In the genomic region with DNA sequence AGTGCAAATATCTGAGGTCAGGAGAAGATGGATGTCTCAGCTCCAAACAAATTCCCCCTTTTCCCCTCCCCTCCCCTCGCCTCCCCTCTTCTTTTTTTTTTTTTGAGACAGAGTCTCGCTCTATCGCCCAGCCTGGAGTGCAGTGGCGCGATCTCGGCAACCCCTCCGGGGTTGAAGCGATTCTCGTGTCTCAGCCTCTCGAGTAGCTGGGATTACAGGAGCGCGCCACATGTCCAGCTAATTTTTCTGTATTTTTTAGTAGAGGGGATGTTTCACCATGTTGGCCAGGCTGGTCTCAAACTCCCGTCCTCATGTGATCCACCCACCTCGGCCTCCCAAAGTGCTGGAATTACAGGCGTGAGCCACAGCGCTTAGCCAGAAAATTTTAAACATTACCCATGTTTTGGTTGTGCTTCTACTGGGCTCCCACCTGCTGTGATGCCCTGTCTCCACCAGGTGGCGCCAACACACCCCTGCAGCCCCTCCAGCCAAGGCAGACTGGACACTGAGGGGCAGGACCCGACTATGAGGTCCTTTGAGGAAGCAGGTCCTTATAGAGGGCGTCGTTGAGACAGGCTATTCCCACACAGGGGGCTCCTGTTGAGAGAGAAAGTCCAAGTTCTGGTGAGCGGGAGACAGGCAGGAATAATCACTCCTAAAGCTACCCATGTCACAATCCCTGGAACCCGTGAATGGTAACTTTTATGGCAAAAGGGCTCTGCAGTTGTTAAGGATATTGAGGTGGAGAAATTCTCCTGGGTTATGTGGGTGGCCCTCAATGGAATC, we compare ENCODE assay signal across 8 cellular contexts. TPM values are rescaled to one million over a fixed set of nuclear protein-coding genes. Genes with fewer than 3 reads are reported as not detected.
DNase-seq lines count a peak whose midpoint lies in the region; ATAC-seq and TF ChIP-seq lines count a peak whose summit lies in the region.

No MANE protein-coding gene starts in this region.

- peak overlapping the region in 2 of 11 experiments; percentile 33 to 47; a peak in 4 of 22 replicates for H3K27ac ChIP-seq in BLaER1 treated with 17β-estradiol and CSF1 and Interleukin-3, amounts not matched to agents 10 nM and 100 nM
- H3K27ac ChIP-seq in left lung: no peak overlapping the region

- H3K9me3 ChIP-seq in BLaER1 treated with 17β-estradiol and CSF1 and Interleukin-3, amounts not matched to agents 10 nM and 100 nM (replicated peaks in 1 of 11): no peaks in the 10 kb centered on the region
- H3K9me3 ChIP-seq in left lung: no peaks in the 10 kb centered on the region

- H3K9ac ChIP-seq in BLaER1 treated with 17β-estradiol and CSF1 and Interleukin-3, amounts not matched to agents 10 nM and 100 nM: peak overlapping the region; percentile 53 to 79 (median 71); a peak in 21 of 22 replicates

- H3K4me1 ChIP-seq in BLaER1 treated with 17β-estradiol and CSF1 and Interleukin-3, amounts not matched to agents 10 nM and 100 nM: peaks cover 0 to 13% (median 5%) of the 10 kb centered on the region in 10 experiments; a peak in 8 of 20 replicates
- peaks cover 3 to 14% of the 10 kb centered on the region in 2 donors for H3K4me1 ChIP-seq in left lung

- H4K20me1 ChIP-seq in BLaER1 treated with 17β-estradiol and CSF1 and Interleukin-3, amounts not matched to agents 10 nM and 100 nM: no peaks in the 10 kb centered on the region

- peaks cover 2% of the 10 kb centered on the region for H3K27me3 Mint-ChIP-seq in activated CD4-positive, alpha-beta T cell treated with anti-CD3 and anti-CD28 coated beads, Interleukin-2, amount 10 ng/mL, durations not matched to agents 24 days and 14 days

- peaks cover 23% of the 10 kb centered on the region for H3K4me1 Mint-ChIP-seq in activated CD4-positive, alpha-beta T cell treated with anti-CD3 and anti-CD28 coated beads, Interleukin-2, amount 10 ng/mL, durations not matched to agents 24 days and 14 days

- no peaks in the 10 kb centered on the region for H3K9me3 Mint-ChIP-seq in activated CD4-positive, alpha-beta T cell treated with anti-CD3 and anti-CD28 coated beads, Interleukin-2, amount 10 ng/mL, durations not matched to agents 24 days and 14 days

- peak; percentile 89 to 99 for TF ChIP-seq CTCF in left lung (IDR thresholded peaks at IDR 0.05)

- H3K4me3 ChIP-seq in BLaER1 treated with 17β-estradiol and CSF1 and Interleukin-3, amounts not matched to agents 10 nM and 100 nM: peak overlapping the region; percentile 37 to 62 (median 50); a peak in 16 of 20 replicates
- H3K4me3 ChIP-seq in left lung: no peak overlapping the region

- DNase-seq in H4 (ENCODE audit: low spot score): peak; percentile 57
- DNase-seq in NCI-H460 (ENCODE audit: extremely low read depth, low read depth): peak; percentile 47
- DNase-seq in activated CD4-positive, alpha-beta T cell treated with anti-CD3 and anti-CD28 coated beads, Interleukin-2, amount 10 ng/mL, durations not matched to agents 24 days and 14 days: peak; percentile 92
- DNase-seq in dedifferentiated amniotic fluid mesenchymal stem cell (ENCODE audit: extremely low spot score): peak; percentile 42
- peak; percentile 74 to 93 for DNase-seq in left lung
- DNase-seq in stimulated activated CD4-positive, alpha-beta T cell treated with anti-CD3 and anti-CD28 coated beads, TNF-alpha, amount 100 ng/mL, for 24 hours (ENCODE audit: low read depth in 3 of 3): peak; percentile 42 to 68 (median 56)

- H3K4me2 ChIP-seq in BLaER1 treated with 17β-estradiol and CSF1 and Interleukin-3, amounts not matched to agents 10 nM and 100 nM: peak overlapping the region; percentile 68 to 84 (median 80)

- H3K36me3 Mint-ChIP-seq in activated CD4-positive, alpha-beta T cell treated with anti-CD3 and anti-CD28 coated beads, Interleukin-2, amount 10 ng/mL, durations not matched to agents 24 days and 14 days (ENCODE audit: low read depth): no peaks in the 10 kb centered on the region

- no peaks in the 10 kb centered on the region for H3K36me3 ChIP-seq in BLaER1 treated with 17β-estradiol and CSF1 and Interleukin-3, amounts not matched to agents 10 nM and 100 nM
- H3K36me3 ChIP-seq in left lung: no peaks in the 10 kb centered on the region

- H3K27me3 ChIP-seq in BLaER1 treated with 17β-estradiol and CSF1 and Interleukin-3, amounts not matched to agents 10 nM and 100 nM: no peaks in the 10 kb centered on the region
- peaks cover 0 to 7% of the 10 kb centered on the region in 2 donors for H3K27me3 ChIP-seq in left lung

- H3K27ac Mint-ChIP-seq in activated CD4-positive, alpha-beta T cell treated with anti-CD3 and anti-CD28 coated beads, Interleukin-2, amount 10 ng/mL, durations not matched to agents 24 days and 14 days: peak overlapping the region; percentile 60

- peak overlapping the region; percentile 85 for H3K4me3 Mint-ChIP-seq in activated CD4-positive, alpha-beta T cell treated with anti-CD3 and anti-CD28 coated beads, Interleukin-2, amount 10 ng/mL, durations not matched to agents 24 days and 14 days

- intact Hi-C loops in activated CD4-positive, alpha-beta T cell treated with anti-CD3 and anti-CD28 coated beads, Interleukin-2, amount 10 ng/mL, durations not matched to agents 24 days and 14 days (cut with micrococcal nuclease): loop anchor here (1.0 to 2.0 kb wide), 4 partner anchors 86 to 146 kb away; no protein-coding TSS in a partner anchor
- intact Hi-C loops in left lung (cut with DNase I): loop anchor here in 1 of 2 donors (10.0 kb wide), 2 partner anchors 86 to 116 kb away; no protein-coding TSS in a partner anchor

- ATAC-seq in left lung (peak; percentile 98), HG02588 (IDR thresholded peaks at IDR 0.05; ENCODE audit: unreplicated experiment) (no peak)

RNA-seq across cellular contexts. Expression of a gene that starts 6.3 kb away (rescaled TPM):
- total RNA-seq in H4 (2014; rRNA removed; shearing (Covaris generic)): not detected in 2 replicates
- total RNA-seq in NCI-H460 (2014; rRNA removed; shearing (Covaris generic)): not detected in 2 replicates
- polyA plus RNA-seq in NCI-H460 (2014; cell fraction: nucleus; rRNA removed): not detected in 2 replicates
- total RNA-seq in activated CD4-positive, alpha-beta T cell treated with anti-CD3 and anti-CD28 coated beads, Interleukin-2, amount 10 ng/mL, durations not matched to agents 24 days and 14 days: not detected in 2 replicates
- not detected for total RNA-seq in left lung

RNA-seq across cellular contexts. Expression of a gene that starts 9.6 kb away (rescaled TPM):
- total RNA-seq in H4 (2014; rRNA removed; shearing (Covaris generic)): 36.7 and 52.1 TPM in 2 replicates
- 27.5 and 30.9 TPM in 2 replicates for total RNA-seq in NCI-H460 (2014; rRNA removed; shearing (Covaris generic))
- 49.3 and 62.5 TPM in 2 replicates for polyA plus RNA-seq in NCI-H460 (2014; cell fraction: nucleus; rRNA removed)
- total RNA-seq in activated CD4-positive, alpha-beta T cell treated with anti-CD3 and anti-CD28 coated beads, Interleukin-2, amount 10 ng/mL, durations not matched to agents 24 days and 14 days: 52.6 and 58.7 TPM in 2 replicates
- total RNA-seq in left lung: 10 to 100 TPM; 58.3 to 58.5 TPM

RNA-seq across cellular contexts. Expression of a gene that starts 22.1 kb away (rescaled TPM):
- not detected in 2 replicates for total RNA-seq in H4 (2014; rRNA removed; shearing (Covaris generic))
- not detected in 2 replicates for total RNA-seq in NCI-H460 (2014; rRNA removed; shearing (Covaris generic))
- not detected in 2 replicates for polyA plus RNA-seq in NCI-H460 (2014; cell fraction: nucleus; rRNA removed)
- total RNA-seq in activated CD4-positive, alpha-beta T cell treated with anti-CD3 and anti-CD28 coated beads, Interleukin-2, amount 10 ng/mL, durations not matched to agents 24 days and 14 days: 0.37 and 0.83 TPM in 2 replicates
- total RNA-seq in left lung: 10 to 100 TPM; 21.8 to 41.5 TPM

RNA-seq across cellular contexts. Expression of a gene that starts 51.7 kb away (rescaled TPM):
- 32.6 and 47.7 TPM in 2 replicates for total RNA-seq in H4 (2014; rRNA removed; shearing (Covaris generic))
- 32.5 and 33.6 TPM in 2 replicates for total RNA-seq in NCI-H460 (2014; rRNA removed; shearing (Covaris generic))
- polyA plus RNA-seq in NCI-H460 (2014; cell fraction: nucleus; rRNA removed): 13.5 and 19.9 TPM in 2 replicates
- 11.4 and 20.1 TPM in 2 replicates for total RNA-seq in activated CD4-positive, alpha-beta T cell treated with anti-CD3 and anti-CD28 coated beads, Interleukin-2, amount 10 ng/mL, durations not matched to agents 24 days and 14 days
- total RNA-seq in left lung: 10 to 100 TPM; 12.1 to 17.8 TPM

RNA-seq across cellular contexts. Expression of a gene that starts 52.1 kb away (rescaled TPM):
- total RNA-seq in H4 (2014; rRNA removed; shearing (Covaris generic)): 28.5 and 28.9 TPM in 2 replicates
- total RNA-seq in NCI-H460 (2014; rRNA removed; shearing (Covaris generic)): 16.5 and 23.5 TPM in 2 replicates
- polyA plus RNA-seq in NCI-H460 (2014; cell fraction: nucleus; rRNA removed): 43.6 and 67.6 TPM in 2 replicates
- 65.8 and 69.2 TPM in 2 replicates for total RNA-seq in activated CD4-positive, alpha-beta T cell treated with anti-CD3 and anti-CD28 coated beads, Interleukin-2, amount 10 ng/mL, durations not matched to agents 24 days and 14 days
- total RNA-seq in left lung: 10 to 100 TPM; 10.3 to 17.4 TPM

Comparison
In these comparisons a context has a peak if more than half of its experiments do, and no peak if none do; other contexts are left out.
1. H3K4me3 ChIP-seq: peak in BLaER1 treated with 17β-estradiol and CSF1 and Interleukin-3, amounts not matched to agents 10 nM and 100 nM (10 of 10); none in left lung (0 of 2).
2. DNase-seq: peak in every context shown above with its lines; median percentile 92 in activated CD4-positive, alpha-beta T cell treated with anti-CD3 and anti-CD28 coated beads, Interleukin-2, amount 10 ng/mL, durations not matched to agents 24 days and 14 days; 84 in left lung; 57 in H4; 56 in stimulated activated CD4-positive, alpha-beta T cell treated with anti-CD3 and anti-CD28 coated beads, TNF-alpha, amount 100 ng/mL, for 24 hours; 47 in NCI-H460; 42 in dedifferentiated amniotic fluid mesenchymal stem cell.
3. RNA of a gene that starts 22.1 kb away (total RNA-seq): 21.8 to 41.5 TPM in left lung; 0.37 to 0.83 TPM in activated CD4-positive, alpha-beta T cell treated with anti-CD3 and anti-CD28 coated beads, Interleukin-2, amount 10 ng/mL, durations not matched to agents 24 days and 14 days, not detected in H4 and not detected in NCI-H460; every median in the first group is over 10 times any median in the second.